Comparison of ENCODE assay signal across 30 cellular contexts in genomic region chr17:59145571-59146096, GRCh38.
"Had no signal": no experiment of that assay in that cellular context is flagged by ENCODE, and none has a peak within 500 bp of the region (broad histone marks: within the 10 kb centered on the region; RNA-seq: fewer than 3 reads in every experiment).

No MANE protein-coding gene starts in this region.

- H3K27me3 ChIP-seq: ascending aorta, breast epithelium, cardiac muscle cell, colonic mucosa, dorsolateral prefrontal cortex, esophagus squamous epithelium, gastroesophageal sphincter, heart right ventricle had no signal

- H3K9me3 ChIP-seq: ascending aorta, breast epithelium, colonic mucosa, esophagus squamous epithelium, gastroesophageal sphincter, heart right ventricle had no signal

- H3K4me3 Mint-ChIP-seq: activated CD4-positive, alpha-beta memory T cell treated with anti-CD3 and anti-CD28 coated beads for 36 hours; activated CD8-positive, alpha-beta memory T cell treated with anti-CD3 and anti-CD28 coated beads, Interleukin-2, amount 10 ng/mL, durations not matched to agents 7 days and 5 days; activated CD8-positive, alpha-beta T cell treated with anti-CD3 and anti-CD28 coated beads, Interleukin-2, amount 10 ng/mL, durations not matched to agents 7 days and 5 days; activated naive CD8-positive, alpha-beta T cell treated with anti-CD3 and anti-CD28 coated beads, Interleukin-2, amount 10 ng/mL, durations not matched to agents 7 days and 5 days; activated T-cell treated with anti-CD3 and anti-CD28 coated beads, Interleukin-2, amount 50 U/mL, for 24 hours; activated T-helper 17 cell treated with anti-CD3 and anti-CD28 coated beads, Interleukin-2, amount 50 U/mL, for 72 hours; brain; dendritic cell treated with granulocyte-macrophage colony-stimulating factor and Interleukin-4, amounts not matched to agents 40 ng/mL and 50 ng/mL, for 4 days; effector memory CD8-positive, alpha-beta T cell had no signal

- DNase-seq: activated CD4-positive, alpha-beta memory T cell treated with anti-CD3 and anti-CD28 coated beads for 36 hours; activated CD4-positive, alpha-beta T cell treated with anti-CD3 and anti-CD28 coated beads for 48 hours; activated CD8-positive, alpha-beta memory T cell treated with anti-CD3 and anti-CD28 coated beads, Interleukin-2, amount 10 ng/mL, durations not matched to agents 7 days and 5 days; activated CD8-positive, alpha-beta memory T cell treated with anti-CD3 and anti-CD28 coated beads, Interleukin-2, amount 50 U/mL, for 4 hours; activated CD8-positive, alpha-beta T cell treated with anti-CD3 and anti-CD28 coated beads, Interleukin-2, amount 10 ng/mL, durations not matched to agents 7 days and 5 days; activated effector memory CD4-positive, alpha-beta T cell treated with Interleukin-2 at 50 U/mL for 16 hours; activated gamma-delta T cell treated with Interleukin-2 at 50 U/mL for 16 hours; activated naive CD4-positive, alpha-beta T cell treated with Interleukin-2 at 50 U/mL for 16 hours; activated naive CD8-positive, alpha-beta T cell treated with anti-CD3 and anti-CD28 coated beads, Interleukin-2, amount 10 ng/mL, durations not matched to agents 7 days and 5 days; activated T-cell treated with anti-CD3 and anti-CD28 coated beads, Interleukin-2, amount 50 U/mL, for 24 hours; central memory CD4-positive, alpha-beta T cell; cerebellar nuclear complex; colonic mucosa; dorsolateral prefrontal cortex; effector memory CD8-positive, alpha-beta T cell; esophagus squamous epithelium; foreskin melanocyte; heart right ventricle; T-helper 2 cell had no signal

- H3K27ac ChIP-seq: ascending aorta, breast epithelium, cardiac muscle cell, colonic mucosa, dorsolateral prefrontal cortex, epithelial cell of prostate, esophagus squamous epithelium, gastroesophageal sphincter, heart right ventricle had no signal

- ATAC-seq: activated CD8-positive, alpha-beta memory T cell treated with anti-CD3 and anti-CD28 coated beads, Interleukin-2, amount 10 ng/mL, durations not matched to agents 7 days and 5 days; activated CD8-positive, alpha-beta T cell treated with anti-CD3 and anti-CD28 coated beads, Interleukin-2, amount 10 ng/mL, durations not matched to agents 7 days and 5 days; activated naive CD4-positive, alpha-beta T cell treated with anti-CD3 and anti-CD28 coated beads, Interleukin-2, amount 50 U/mL, for 72 hours; activated T-helper 17 cell treated with anti-CD3 and anti-CD28 coated beads, Interleukin-2, amount 50 U/mL, for 72 hours; effector memory CD8-positive, alpha-beta T cell; gastroesophageal sphincter; heart right ventricle had no signal

- H3K27me3 Mint-ChIP-seq: activated CD4-positive, alpha-beta memory T cell treated with anti-CD3 and anti-CD28 coated beads for 36 hours; activated CD8-positive, alpha-beta memory T cell treated with anti-CD3 and anti-CD28 coated beads, Interleukin-2, amount 10 ng/mL, durations not matched to agents 7 days and 5 days; activated naive CD8-positive, alpha-beta T cell treated with anti-CD3 and anti-CD28 coated beads, Interleukin-2, amount 10 ng/mL, durations not matched to agents 7 days and 5 days; activated T-cell treated with anti-CD3 and anti-CD28 coated beads, Interleukin-2, amount 50 U/mL, for 24 hours; activated T-helper 17 cell treated with anti-CD3 and anti-CD28 coated beads, Interleukin-2, amount 50 U/mL, for 72 hours; brain; dendritic cell treated with granulocyte-macrophage colony-stimulating factor and Interleukin-4, amounts not matched to agents 40 ng/mL and 50 ng/mL, for 4 days; effector memory CD8-positive, alpha-beta T cell had no signal

- H3K4me3 ChIP-seq: ascending aorta, breast epithelium, cardiac muscle cell, colonic mucosa, dorsolateral prefrontal cortex, esophagus squamous epithelium, gastroesophageal sphincter, heart right ventricle had no signal

- H3K4me1 ChIP-seq: ascending aorta, breast epithelium, colonic mucosa, heart right ventricle had no signal

- FAIRE-seq: endometrium, endothelial cell of umbilical vein had no signal

- H3K9me3 Mint-ChIP-seq: activated CD4-positive, alpha-beta memory T cell treated with anti-CD3 and anti-CD28 coated beads for 36 hours; activated naive CD4-positive, alpha-beta T cell treated with anti-CD3 and anti-CD28 coated beads, Interleukin-2, amount 50 U/mL, for 72 hours; activated naive CD8-positive, alpha-beta T cell treated with anti-CD3 and anti-CD28 coated beads, Interleukin-2, amount 10 ng/mL, durations not matched to agents 7 days and 5 days; activated T-cell treated with anti-CD3 and anti-CD28 coated beads, Interleukin-2, amount 50 U/mL, for 24 hours; activated T-helper 17 cell treated with anti-CD3 and anti-CD28 coated beads, Interleukin-2, amount 50 U/mL, for 72 hours; brain; dendritic cell treated with granulocyte-macrophage colony-stimulating factor and Interleukin-4, amounts not matched to agents 40 ng/mL and 50 ng/mL, for 4 days; effector memory CD8-positive, alpha-beta T cell had no signal

- H3K36me3 ChIP-seq: ascending aorta, breast epithelium, cardiac muscle cell, colonic mucosa, esophagus squamous epithelium had no signal

- H3K27ac Mint-ChIP-seq: activated CD4-positive, alpha-beta memory T cell treated with anti-CD3 and anti-CD28 coated beads for 36 hours; activated CD8-positive, alpha-beta memory T cell treated with anti-CD3 and anti-CD28 coated beads, Interleukin-2, amount 10 ng/mL, durations not matched to agents 7 days and 5 days; activated CD8-positive, alpha-beta T cell treated with anti-CD3 and anti-CD28 coated beads, Interleukin-2, amount 10 ng/mL, durations not matched to agents 7 days and 5 days; activated naive CD4-positive, alpha-beta T cell treated with anti-CD3 and anti-CD28 coated beads, Interleukin-2, amount 50 U/mL, for 72 hours; activated naive CD8-positive, alpha-beta T cell treated with anti-CD3 and anti-CD28 coated beads, Interleukin-2, amount 10 ng/mL, durations not matched to agents 7 days and 5 days; activated T-cell treated with anti-CD3 and anti-CD28 coated beads, Interleukin-2, amount 50 U/mL, for 24 hours; activated T-helper 17 cell treated with anti-CD3 and anti-CD28 coated beads, Interleukin-2, amount 50 U/mL, for 72 hours; brain; dendritic cell treated with granulocyte-macrophage colony-stimulating factor and Interleukin-4, amounts not matched to agents 40 ng/mL and 50 ng/mL, for 4 days had no signal

- H3K36me3 Mint-ChIP-seq: activated naive CD4-positive, alpha-beta T cell treated with anti-CD3 and anti-CD28 coated beads, Interleukin-2, amount 50 U/mL, for 72 hours had no signal
